ENCODE assay signal across 1 cellular context in the genomic region with DNA sequence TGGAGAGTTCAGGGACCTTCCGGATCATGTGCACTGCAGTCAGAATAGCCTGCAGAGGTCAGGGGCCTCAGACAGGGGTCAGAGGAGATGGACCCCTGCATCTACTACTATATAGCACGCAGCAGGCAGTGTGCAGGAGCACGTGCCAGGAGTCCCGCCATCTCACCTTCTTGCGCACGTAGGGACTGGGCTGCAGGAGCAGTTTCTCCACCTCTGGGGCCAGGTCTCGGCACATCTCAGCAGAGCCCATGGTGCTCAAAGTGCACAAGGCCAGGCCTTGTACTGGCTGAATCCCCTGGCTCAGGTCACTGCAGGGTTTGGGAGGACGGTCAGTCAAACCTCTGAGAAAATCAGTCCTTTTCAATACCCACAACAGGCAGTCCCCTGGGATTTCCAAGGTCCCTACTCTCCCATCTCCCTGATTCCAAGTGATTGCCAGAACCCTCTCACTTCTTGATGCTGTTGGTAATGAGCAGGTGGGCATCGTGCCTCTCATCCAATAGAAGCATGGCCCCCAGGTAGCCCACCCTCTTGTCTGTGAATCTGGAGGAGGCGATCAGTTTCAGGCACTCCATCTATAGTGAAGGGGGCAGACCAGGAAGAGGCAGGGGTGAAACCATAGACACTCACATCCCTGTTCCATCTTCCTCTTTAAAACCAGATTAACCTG.
TF ChIP-seq lines count a peak whose summit lies in the region.

No MANE protein-coding gene starts in this region.

TF ChIP-seq in H1, 55 proteins besides CTCF, POLR2A, EP300 and RAD21:
- TF ChIP-seq FOSL1 (IDR thresholded peaks at IDR 0.05; ENCODE audit: insufficient read depth, low read depth, low read length) (no peak), RXRA (IDR thresholded peaks at IDR 0.05; ENCODE audit: insufficient read depth, low read depth, low read length) (no peak), JUN (IDR thresholded peaks at IDR 0.05; ENCODE audit: low read depth, low read length) (no peak), BRCA1 (IDR thresholded peaks at IDR 0.05; ENCODE audit: low read depth, low read length) (no peak), EZH2 (IDR thresholded peaks at IDR 0.05; ENCODE audit: low read depth, low read length, severe bottlenecking) (no peak), ATF2 (IDR thresholded peaks at IDR 0.05; ENCODE audit: low read length) (no peak), RFX5 (IDR thresholded peaks at IDR 0.05; ENCODE audit: borderline replicate concordance, low read depth, low read length) (no peak), HDAC2 (IDR thresholded peaks at IDR 0.05; ENCODE audit: borderline replicate concordance in 1 of 2, low read depth in 2 of 2, low read length in 2 of 2) (no peak), TCF12 (IDR thresholded peaks at IDR 0.05; ENCODE audit: low read depth, low read length) (no peak)
- TF ChIP-seq, protein P1, sequence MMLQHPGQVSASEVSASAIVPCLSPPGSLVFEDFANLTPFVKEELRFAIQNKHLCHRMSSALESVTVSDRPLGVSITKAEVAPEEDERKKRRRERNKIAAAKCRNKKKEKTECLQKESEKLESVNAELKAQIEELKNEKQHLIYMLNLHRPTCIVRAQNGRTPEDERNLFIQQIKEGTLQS (IDR thresholded peaks at IDR 0.05; ENCODE audit: insufficient read depth, low read depth, low read length) = no peak
